16 cellular contexts compared by ENCODE assay signal in the genomic region with DNA sequence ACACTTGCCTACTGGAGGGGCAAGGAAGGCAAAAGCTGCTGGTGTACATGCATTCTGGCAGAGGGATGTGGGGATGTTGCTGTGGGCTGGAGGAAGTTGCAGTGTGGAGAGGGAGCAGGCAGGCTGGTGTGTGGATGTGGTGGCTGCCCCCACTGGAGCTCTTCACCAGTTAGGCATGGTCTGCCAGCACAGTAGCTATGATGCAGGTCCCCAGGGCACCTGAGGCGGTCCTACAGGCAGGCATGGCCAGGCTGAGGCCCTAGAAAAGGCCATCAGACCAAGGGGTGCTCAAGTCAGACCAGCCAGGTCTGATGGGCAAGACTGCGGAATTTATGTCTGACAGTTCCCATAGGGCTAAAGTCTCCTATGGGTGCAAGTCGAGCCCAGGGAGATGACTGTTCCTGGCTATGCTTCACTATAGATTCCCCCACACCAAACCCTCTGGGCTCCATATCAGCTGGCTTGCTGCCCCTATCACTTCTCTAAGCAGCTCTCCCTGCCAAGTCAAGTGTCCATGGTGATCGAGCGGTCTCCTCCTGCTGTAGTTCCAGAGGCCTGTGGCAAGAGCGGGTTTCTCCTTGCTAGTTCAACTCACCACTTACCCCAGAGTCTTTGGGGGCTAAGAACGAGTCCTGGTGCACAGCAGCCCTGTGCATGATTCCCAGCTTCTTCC.
DNase-seq lines count a peak whose midpoint lies in the region; ATAC-seq, FAIRE-seq and TF ChIP-seq lines count a peak whose summit lies in the region.
"Had no signal": no experiment of that assay in that cellular context is flagged by ENCODE, and none has a peak within 500 bp of the region (broad histone marks: within the 10 kb centered on the region; RNA-seq: fewer than 3 reads in every experiment).

No MANE protein-coding gene starts in this region.

- H4K5ac ChIP-seq in H1 (ENCODE audit: insufficient read length, low read depth, low read length): no peak overlapping the region

- no peak overlapping the region for H3K56ac ChIP-seq in H1 (replicated peaks; ENCODE audit: insufficient read length, low read depth, low read length)

- no peak overlapping the region for H3K14ac ChIP-seq in H1 (ENCODE audit: insufficient read length)

- H2BK15ac ChIP-seq in H1 (ENCODE audit: low read length): no peak overlapping the region

- H2AFZ ChIP-seq in H1 (ENCODE audit: low read length): no peak overlapping the region

- H3K36me3 Mint-ChIP-seq in activated T-cell treated with anti-CD3 and anti-CD28 coated beads, Interleukin-2, amount 50 U/mL, for 72 hours (ENCODE audit: insufficient read depth in 2 of 2): peaks cover 0 to 2% of the 10 kb centered on the region in 2 donors
- H3K36me3 Mint-ChIP-seq: CD4-positive, CD25-positive, alpha-beta regulatory T cell had no signal

- TF ChIP-seq POLR2A in H1 (IDR thresholded peaks at IDR 0.05; ENCODE audit: control extremely low read depth in 1 of 2, low read depth in 2 of 2, low read length in 2 of 2): no peak

- H3K4ac ChIP-seq in H1 (replicated peaks; ENCODE audit: insufficient read length, low read depth, low read length): no peak overlapping the region

- H3K4me3 ChIP-seq in right atrium auricular region: no peak overlapping the region
- no peak overlapping the region for H3K4me3 ChIP-seq in H1 (ENCODE audit: extremely low read depth in 1 of 4, insufficient read depth in 2 of 4, low read depth in 3 of 4, low read length in 4 of 4)
- H3K4me3 ChIP-seq in kidney (ENCODE audit: low read length in 2 of 2): no peak overlapping the region
- no peak overlapping the region for H3K4me3 ChIP-seq in A673 (ENCODE audit: low read depth, low read length, poor library complexity, severe bottlenecking)
- H3K4me3 ChIP-seq: A549, HAP-1, K562 had no signal

- FAIRE-seq in H1 (lab: Jason Lieb, UNC) (no peak), kidney (lab: Jason Lieb, UNC) (no peak)
- FAIRE-seq: A549, GM12892, K562 had no signal

- H2BK120ac ChIP-seq in H1 (replicated peaks; ENCODE audit: low read depth, low read length): no peak overlapping the region

- peak; percentile 85 for ATAC-seq in Right ventricle myocardium superior (ENCODE audit: poor library complexity)
- ATAC-seq in HG02642 (IDR thresholded peaks at IDR 0.05; ENCODE audit: poor library complexity, unreplicated experiment): no peak
- no peak for ATAC-seq in activated T-cell treated with anti-CD3 and anti-CD28 coated beads, Interleukin-2, amount 50 U/mL, for 72 hours (replicated peaks in 1 of 2)
- ATAC-seq: A549, K562 had no signal

- H3K9ac ChIP-seq in H1 (replicated peaks in 1 of 4; ENCODE audit: extremely low read depth in 1 of 4, low read depth in 3 of 4, low read length in 3 of 4): no peak overlapping the region
- no peak overlapping the region for H3K9ac ChIP-seq in kidney (ENCODE audit: low read length in 2 of 2)

- no peaks in the 10 kb centered on the region for H3K9me3 ChIP-seq in right atrium auricular region
- no peaks in the 10 kb centered on the region for H3K9me3 ChIP-seq in H1 (ENCODE audit: insufficient read depth in 2 of 2, low read depth in 1 of 2, low read length in 1 of 2)
- H3K9me3 ChIP-seq in kidney (ENCODE audit: control insufficient read depth in 1 of 2, low read length in 2 of 2): no peaks in the 10 kb centered on the region
- H3K9me3 ChIP-seq in A673 (ENCODE audit: low read depth, low read length, poor library complexity, severe bottlenecking): no peaks in the 10 kb centered on the region
- H3K9me3 ChIP-seq: A549 had no signal

- no peak overlapping the region for H2BK20ac ChIP-seq in H1 (ENCODE audit: low read length)

- no peak overlapping the region for H2AK5ac ChIP-seq in H1 (ENCODE audit: low read depth, low read length)

- TF ChIP-seq CTCF in right atrium auricular region (IDR thresholded peaks at IDR 0.05) (no peak), H1 (IDR thresholded peaks at IDR 0.05; ENCODE audit: control extremely low read depth in 1 of 3, insufficient read depth in 1 of 3, low read depth in 1 of 3, low read length in 3 of 3) (no peak), kidney (IDR thresholded peaks at IDR 0.05; ENCODE audit: borderline replicate concordance, extremely low read depth, insufficient read depth) (no peak), A673 (conservative IDR thresholded peaks at IDR 0.05; ENCODE audit: low read depth, low read length) (no peak)

- TF ChIP-seq EP300 in H1 (IDR thresholded peaks at IDR 0.05; ENCODE audit: borderline replicate concordance in 1 of 2, low read depth in 2 of 2, low read length in 2 of 2): no peak

- H3K27me3 ChIP-seq in right atrium auricular region (no peaks in the 10 kb centered on the region), H1 (replicated peaks in 1 of 4; ENCODE audit: control insufficient read depth in 3 of 4, extremely low read depth in 1 of 4, insufficient read depth in 3 of 4, low read length in 3 of 4) (no peaks in the 10 kb centered on the region), A673 (replicated peaks; ENCODE audit: insufficient read depth, low read depth, low read length, poor library complexity) (no peaks in the 10 kb centered on the region)

- intact Hi-C loops in Right ventricle myocardium superior (cut with DNase I): no loop called here
- intact Hi-C loops in kidney (cut with DNase I): no loop called here
- intact Hi-C loops in A673 (cut with micrococcal nuclease; ENCODE audit: unreplicated experiment): no loop called here

- WGBS in H1 (ENCODE audit: extremely low coverage in 1 of 2, insufficient coverage in 1 of 2, insufficient read length in 1 of 2, insufficient replicate concordance in 2 of 2, low coverage in 1 of 2, low lambda C conversion rate in 2 of 2, missing lambda C conversion rate in 1 of 2), 2 experiments: 94% methylated on average over 7 of the region's 7 CpGs; no CpG with 5 or more reads in 1 of the 2 experiments

- H3K4me3 Mint-ChIP-seq in activated T-cell treated with anti-CD3 and anti-CD28 coated beads, Interleukin-2, amount 50 U/mL, for 72 hours: no peak overlapping the region
- H3K4me3 Mint-ChIP-seq: CD4-positive, CD25-positive, alpha-beta regulatory T cell had no signal

- no peak overlapping the region for H3K4me2 ChIP-seq in H1 (ENCODE audit: insufficient read depth in 1 of 2, low read depth in 2 of 2, low read length in 2 of 2)
- H3K4me2 ChIP-seq: A549 had no signal

- no peak overlapping the region for H3K23ac ChIP-seq in H1 (ENCODE audit: insufficient read length)

- H4K8ac ChIP-seq in H1 (ENCODE audit: extremely low read depth, insufficient read depth, low read length): peak overlapping the region; percentile 68; the same call in 1 of the 2 replicates

- H3K27ac ChIP-seq in right atrium auricular region: no peak overlapping the region
- H3K27ac ChIP-seq in H1 (ENCODE audit: low read depth, low read length): no peak overlapping the region
- H3K27ac ChIP-seq in kidney (ENCODE audit: low read depth in 2 of 2, low read length in 2 of 2): no peak overlapping the region
- H3K27ac ChIP-seq in A673 (ENCODE audit: low read depth, low read length, poor library complexity, severe bottlenecking): no peak overlapping the region
- H3K27ac ChIP-seq: A549, HL-60 had no signal

- POLR2A ChIA-PET in H1 (lab: Charles Lee; ENCODE audit: partially characterized antibody) (no interaction called here), A673 (lab: Charles Lee; ENCODE audit: low non-redundant PET) (no interaction called here)

- no peak overlapping the region for H3K27ac Mint-ChIP-seq in activated T-cell treated with anti-CD3 and anti-CD28 coated beads, Interleukin-2, amount 50 U/mL, for 72 hours
- H3K27ac Mint-ChIP-seq: CD4-positive, CD25-positive, alpha-beta regulatory T cell had no signal

- TF ChIP-seq RAD21 in H1 (IDR thresholded peaks at IDR 0.05 in 1 of 2, conservative IDR thresholded peaks at IDR 0.05 in 1 of 2; ENCODE audit: low read depth in 2 of 2, low read length in 2 of 2): no peak

- DNase-seq in Right ventricle myocardium superior (peak; percentile 39), right atrium auricular region (ENCODE audit: low spot score) (no peak), H1 (ENCODE audit: low read depth in 1 of 2, low spot score in 2 of 2) (no peak), kidney (peak; percentile 32), A673 (ENCODE audit: low spot score) (no peak)
- no peak for DNase-seq in activated T-cell treated with anti-CD3 and anti-CD28 coated beads, Interleukin-2, amount 50 U/mL, for 72 hours
- DNase-seq: CD4-positive, CD25-positive, alpha-beta regulatory T cell; DND-41; GDM1; GOT3 had no signal

- H3K36me3 ChIP-seq in right atrium auricular region (no peaks in the 10 kb centered on the region), H1 (ENCODE audit: control insufficient read depth in 2 of 4, insufficient read depth in 4 of 4, low read length in 3 of 4) (no peaks in the 10 kb centered on the region), kidney (ENCODE audit: control insufficient read depth in 1 of 2, insufficient read depth in 2 of 2, low read length in 2 of 2) (no peaks in the 10 kb centered on the region), A673 (ENCODE audit: insufficient read depth, low read length, poor library complexity, severe bottlenecking) (no peaks in the 10 kb centered on the region)
- H3K36me3 ChIP-seq: HAP-1 had no signal

- no peaks in the 10 kb centered on the region for H3K4me1 ChIP-seq in right atrium auricular region
- H3K4me1 ChIP-seq in H1 (replicated peaks in 1 of 4; ENCODE audit: control insufficient read depth in 3 of 4, insufficient read depth in 4 of 4, low read length in 3 of 4): peaks cover 0 to 6% (median 0%) of the 10 kb centered on the region in 4 experiments; a peak in 1 of 7 replicates
- no peaks in the 10 kb centered on the region for H3K4me1 ChIP-seq in kidney (ENCODE audit: control insufficient read depth in 1 of 2, insufficient read depth in 1 of 2, low read depth in 1 of 2, low read length in 2 of 2)
- no peaks in the 10 kb centered on the region for H3K4me1 ChIP-seq in A673 (ENCODE audit: insufficient read depth, low read length, poor library complexity, severe bottlenecking)
- H3K4me1 ChIP-seq: A549 had no signal

- BruUV-seq in A673 (replicated peaks; lab: Mats Ljungman, UMichigan): no TSS peak

- no peaks in the 10 kb centered on the region for H3K79me2 ChIP-seq in H1 (ENCODE audit: control insufficient read depth in 1 of 2, insufficient read depth in 2 of 2, low read length in 2 of 2)

- peaks cover 17 to 27% of the 10 kb centered on the region in 2 donors for H3K9me3 Mint-ChIP-seq in activated T-cell treated with anti-CD3 and anti-CD28 coated beads, Interleukin-2, amount 50 U/mL, for 72 hours

- no peak overlapping the region for H3K18ac ChIP-seq in H1 (ENCODE audit: extremely low read depth, low read length)

- no peaks in the 10 kb centered on the region for H3K4me1 Mint-ChIP-seq in activated T-cell treated with anti-CD3 and anti-CD28 coated beads, Interleukin-2, amount 50 U/mL, for 72 hours (ENCODE audit: low read depth)
- H3K4me1 Mint-ChIP-seq: CD4-positive, CD25-positive, alpha-beta regulatory T cell had no signal

- H4K20me1 ChIP-seq in H1 (replicated peaks in 1 of 2; ENCODE audit: control insufficient read depth in 1 of 2, insufficient read depth in 2 of 2, low read length in 2 of 2): no peaks in the 10 kb centered on the region

- peak overlapping the region; percentile 32; the same call in 1 of the 2 replicates for H2BK5ac ChIP-seq in H1 (ENCODE audit: low read depth, low read length)

- H2BK12ac ChIP-seq in H1 (ENCODE audit: low read depth, low read length): no peak overlapping the region

- H4K91ac ChIP-seq in H1 (replicated peaks; ENCODE audit: insufficient read length, low read length): no peak overlapping the region

- H3K23me2 ChIP-seq in H1 (ENCODE audit: low read depth, low read length): no peaks in the 10 kb centered on the region

- CTCF ChIA-PET in H1 (lab: Charles Lee; ENCODE audit: partially characterized antibody) (no interaction called here), A673 (lab: Charles Lee) (no interaction called here)

- H3K27me3 Mint-ChIP-seq in activated T-cell treated with anti-CD3 and anti-CD28 coated beads, Interleukin-2, amount 50 U/mL, for 72 hours (ENCODE audit: low read depth): no peaks in the 10 kb centered on the region
- H3K27me3 Mint-ChIP-seq: CD4-positive, CD25-positive, alpha-beta regulatory T cell had no signal

- H3K79me1 ChIP-seq in H1 (ENCODE audit: low read depth, low read length): no peaks in the 10 kb centered on the region

Comparison
In these comparisons a context has a peak if more than half of its experiments do, and no peak if none do; other contexts are left out.
1. DNase-seq: peak in Right ventricle myocardium superior (single experiment) and kidney (single experiment); none in right atrium auricular region (single experiment), H1 (0 of 2), A673 (single experiment) and activated T-cell treated with anti-CD3 and anti-CD28 coated beads, Interleukin-2, amount 50 U/mL, for 72 hours (0 of 2).